ENCODE assay signal across 16 cellular contexts in genomic region chr2:120342451-120342850, GRCh38. TPM values are rescaled to one million over a fixed set of nuclear protein-coding genes. Genes with fewer than 3 reads are reported as not detected.
"Had no signal": no experiment of that assay in that cellular context is flagged by ENCODE, and none has a peak within 500 bp of the region (broad histone marks: within the 10 kb centered on the region; RNA-seq: fewer than 3 reads in every experiment).

No MANE protein-coding gene starts in this region.

- H3K9me3 ChIP-seq: right atrium auricular region, suprapubic skin had no signal

- DNase-seq: activated naive CD4-positive, alpha-beta T cell treated with anti-CD3 and anti-CD28 coated beads for 36 hours; activated T-cell treated with anti-CD3 and anti-CD28 coated beads for 4 hours; dorsolateral prefrontal cortex; endodermal cell; head of caudate nucleus; occipital lobe; stimulated activated CD4-positive, alpha-beta T cell treated with anti-CD3 and anti-CD28 coated beads, Interleukin-15, amount 100 ng/mL, for 24 hours; stimulated activated CD4-positive, alpha-beta T cell treated with anti-CD3 and anti-CD28 coated beads, Interleukin-4, amount 100 ng/mL, for 1 hour; stimulated activated CD8-positive, alpha-beta memory T cell treated with anti-CD3 and anti-CD28 coated beads, Interleukin-4, amount 100 ng/mL, for 48 hours; stimulated activated naive CD8-positive, alpha-beta T cell treated with anti-CD3 and anti-CD28 coated beads, Interleukin-15, Interleukin-2, amounts not matched to agents 100 U/mL and 50 U/mL, for 24 hours; trophoblast cell had no signal

- H3K27ac Mint-ChIP-seq: activated naive CD4-positive, alpha-beta T cell treated with anti-CD3 and anti-CD28 coated beads for 36 hours; endodermal cell had no signal

- H3K4me3 Mint-ChIP-seq: activated naive CD4-positive, alpha-beta T cell treated with anti-CD3 and anti-CD28 coated beads for 36 hours; endodermal cell had no signal

- H3K9me3 Mint-ChIP-seq: activated naive CD4-positive, alpha-beta T cell treated with anti-CD3 and anti-CD28 coated beads for 36 hours; endodermal cell had no signal

- H3K27ac ChIP-seq: dorsolateral prefrontal cortex, right atrium auricular region had no signal

- FAIRE-seq: frontal cortex had no signal

- ATAC-seq: activated CD4-positive, CD25-positive, alpha-beta regulatory T cell treated with anti-CD3 and anti-CD28 coated beads, Interleukin-2, amount 50 U/mL, for 24 hours; stimulated activated naive CD8-positive, alpha-beta T cell treated with anti-CD3 and anti-CD28 coated beads, Interleukin-15, Interleukin-2, amounts not matched to agents 100 U/mL and 50 U/mL, for 24 hours had no signal

- H3K36me3 ChIP-seq: right atrium auricular region, suprapubic skin had no signal

RNA-seq across cellular contexts. Expression of gene INHBB, which starts 3.5 kb away (rescaled TPM):
- total RNA-seq: activated naive CD4-positive, alpha-beta T cell treated with anti-CD3 and anti-CD28 coated beads for 36 hours; endodermal cell; T-helper 2 cell treated with Interferon-gamma antibody and Interleukin-4, amounts not matched to agents 100 ng/mL and 5 ng/mL, for 36 hours had no signal
